Comparison of ENCODE assay signal across 1 cellular context in the genomic region with DNA sequence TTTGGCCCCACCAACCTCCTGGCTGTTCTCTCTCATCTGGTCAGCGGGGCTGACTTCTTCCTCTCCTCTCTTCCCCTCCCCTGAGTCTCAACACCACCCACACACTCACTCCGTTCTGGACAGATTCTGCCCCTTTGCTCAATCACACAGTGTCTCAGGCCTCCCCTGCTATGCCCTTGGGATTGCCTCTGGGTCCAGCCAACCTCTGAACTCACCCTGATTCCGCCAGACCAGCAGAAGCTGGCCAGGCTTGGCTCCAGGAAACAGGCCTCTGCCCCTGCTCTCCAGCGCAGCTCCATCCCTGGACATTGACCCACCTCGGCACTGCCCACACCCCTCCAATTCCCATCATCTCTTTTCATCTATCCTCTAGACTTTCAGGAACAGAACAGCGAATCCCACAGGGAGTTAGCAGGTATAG.
TF ChIP-seq lines count a peak whose summit lies in the region.

No MANE protein-coding gene starts in this region.

TF ChIP-seq in HepG2, 621 proteins besides CTCF, POLR2A, EP300 and RAD21 (continued from another document and continues in another):
- no peak for TF ChIP-seq NBN (conservative IDR thresholded peaks at IDR 0.05)
- TF ChIP-seq XBP1 (CRISPR knock-in tag; IDR thresholded peaks at IDR 0.05), result no peak
- no peak for TF ChIP-seq ZBTB20 (CRISPR knock-in tag; IDR thresholded peaks at IDR 0.05; ENCODE audit: borderline replicate concordance, low read depth)
- peak; percentile 11; the same call in 1 of the 2 replicates for TF ChIP-seq CEBPG (CRISPR knock-in tag; IDR thresholded peaks at IDR 0.05)
- no peak for TF ChIP-seq SP2 (CRISPR knock-in tag; IDR thresholded peaks at IDR 0.05)
- TF ChIP-seq, protein P1, sequence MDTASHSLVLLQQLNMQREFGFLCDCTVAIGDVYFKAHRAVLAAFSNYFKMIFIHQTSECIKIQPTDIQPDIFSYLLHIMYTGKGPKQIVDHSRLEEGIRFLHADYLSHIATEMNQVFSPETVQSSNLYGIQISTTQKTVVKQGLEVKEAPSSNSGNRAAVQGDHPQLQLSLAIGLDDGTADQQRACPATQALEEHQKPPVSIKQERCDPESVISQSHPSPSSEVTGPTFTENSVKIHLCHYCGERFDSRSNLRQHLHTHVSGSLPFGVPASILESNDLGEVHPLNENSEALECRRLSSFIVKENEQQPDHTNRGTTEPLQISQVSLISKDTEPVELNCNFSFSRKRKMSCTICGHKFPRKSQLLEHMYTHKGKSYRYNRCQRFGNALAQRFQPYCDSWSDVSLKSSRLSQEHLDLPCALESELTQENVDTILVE (CRISPR knock-in tag; IDR thresholded peaks at IDR 0.05), result no peak
- peak; percentile 61; the same call in 1 of the 2 replicates for TF ChIP-seq SPEN (CRISPR knock-in tag; IDR thresholded peaks at IDR 0.05; ENCODE audit: low read depth)
- no peak for TF ChIP-seq RORA (CRISPR knock-in tag; IDR thresholded peaks at IDR 0.05)
- no peak for TF ChIP-seq ZC3H13 (CRISPR knock-in tag; IDR thresholded peaks at IDR 0.05)
- no peak for TF ChIP-seq MAF1 (CRISPR knock-in tag; IDR thresholded peaks at IDR 0.05; ENCODE audit: borderline replicate concordance)
- TF ChIP-seq ESRRA (CRISPR knock-in tag; IDR thresholded peaks at IDR 0.05; ENCODE audit: low read depth), result peak; percentile 83
- no peak for TF ChIP-seq REL (CRISPR knock-in tag; conservative IDR thresholded peaks at IDR 0.05)
- TF ChIP-seq ATF7 (IDR thresholded peaks at IDR 0.05), result no peak
- TF ChIP-seq ATF7 (CRISPR knock-in tag; IDR thresholded peaks at IDR 0.05), result no peak
- TF ChIP-seq KLF6 (CRISPR knock-in tag; IDR thresholded peaks at IDR 0.05), result no peak
- no peak for TF ChIP-seq ZNF260 (CRISPR knock-in tag; IDR thresholded peaks at IDR 0.05; ENCODE audit: borderline replicate concordance, low read depth)
- TF ChIP-seq ZFP37 (CRISPR knock-in tag; IDR thresholded peaks at IDR 0.05; ENCODE audit: borderline replicate concordance), result no peak
- TF ChIP-seq TP53 (CRISPR knock-in tag; conservative IDR thresholded peaks at IDR 0.05), result no peak
- no peak for TF ChIP-seq ZNF567 (CRISPR knock-in tag; IDR thresholded peaks at IDR 0.05; ENCODE audit: borderline replicate concordance)
- 0 out of 2 replicates have a peak, but pooled peaks have one; percentile 51 for TF ChIP-seq ATF7-NPFF (CRISPR knock-in tag; IDR thresholded peaks at IDR 0.05; ENCODE audit: low read depth)
- TF ChIP-seq, protein P2, sequence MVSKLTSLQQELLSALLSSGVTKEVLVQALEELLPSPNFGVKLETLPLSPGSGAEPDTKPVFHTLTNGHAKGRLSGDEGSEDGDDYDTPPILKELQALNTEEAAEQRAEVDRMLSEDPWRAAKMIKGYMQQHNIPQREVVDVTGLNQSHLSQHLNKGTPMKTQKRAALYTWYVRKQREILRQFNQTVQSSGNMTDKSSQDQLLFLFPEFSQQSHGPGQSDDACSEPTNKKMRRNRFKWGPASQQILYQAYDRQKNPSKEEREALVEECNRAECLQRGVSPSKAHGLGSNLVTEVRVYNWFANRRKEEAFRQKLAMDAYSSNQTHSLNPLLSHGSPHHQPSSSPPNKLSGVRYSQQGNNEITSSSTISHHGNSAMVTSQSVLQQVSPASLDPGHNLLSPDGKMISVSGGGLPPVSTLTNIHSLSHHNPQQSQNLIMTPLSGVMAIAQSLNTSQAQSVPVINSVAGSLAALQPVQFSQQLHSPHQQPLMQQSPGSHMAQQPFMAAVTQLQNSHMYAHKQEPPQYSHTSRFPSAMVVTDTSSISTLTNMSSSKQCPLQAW (CRISPR knock-in tag; IDR thresholded peaks at IDR 0.05), result no peak
- TF ChIP-seq, protein P3, sequence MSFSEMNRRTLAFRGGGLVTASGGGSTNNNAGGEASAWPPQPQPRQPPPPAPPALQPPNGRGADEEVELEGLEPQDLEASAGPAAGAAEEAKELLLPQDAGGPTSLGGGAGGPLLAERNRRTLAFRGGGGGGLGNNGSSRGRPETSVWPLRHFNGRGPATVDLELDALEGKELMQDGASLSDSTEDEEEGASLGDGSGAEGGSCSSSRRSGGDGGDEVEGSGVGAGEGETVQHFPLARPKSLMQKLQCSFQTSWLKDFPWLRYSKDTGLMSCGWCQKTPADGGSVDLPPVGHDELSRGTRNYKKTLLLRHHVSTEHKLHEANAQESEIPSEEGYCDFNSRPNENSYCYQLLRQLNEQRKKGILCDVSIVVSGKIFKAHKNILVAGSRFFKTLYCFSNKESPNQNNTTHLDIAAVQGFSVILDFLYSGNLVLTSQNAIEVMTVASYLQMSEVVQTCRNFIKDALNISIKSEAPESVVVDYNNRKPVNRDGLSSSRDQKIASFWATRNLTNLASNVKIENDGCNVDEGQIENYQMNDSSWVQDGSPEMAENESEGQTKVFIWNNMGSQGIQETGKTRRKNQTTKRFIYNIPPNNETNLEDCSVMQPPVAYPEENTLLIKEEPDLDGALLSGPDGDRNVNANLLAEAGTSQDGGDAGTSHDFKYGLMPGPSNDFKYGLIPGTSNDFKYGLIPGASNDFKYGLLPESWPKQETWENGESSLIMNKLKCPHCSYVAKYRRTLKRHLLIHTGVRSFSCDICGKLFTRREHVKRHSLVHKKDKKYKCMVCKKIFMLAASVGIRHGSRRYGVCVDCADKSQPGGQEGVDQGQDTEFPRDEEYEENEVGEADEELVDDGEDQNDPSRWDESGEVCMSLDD (CRISPR knock-in tag; IDR thresholded peaks at IDR 0.05; ENCODE audit: borderline replicate concordance), result no peak
- TF ChIP-seq, protein P4, sequence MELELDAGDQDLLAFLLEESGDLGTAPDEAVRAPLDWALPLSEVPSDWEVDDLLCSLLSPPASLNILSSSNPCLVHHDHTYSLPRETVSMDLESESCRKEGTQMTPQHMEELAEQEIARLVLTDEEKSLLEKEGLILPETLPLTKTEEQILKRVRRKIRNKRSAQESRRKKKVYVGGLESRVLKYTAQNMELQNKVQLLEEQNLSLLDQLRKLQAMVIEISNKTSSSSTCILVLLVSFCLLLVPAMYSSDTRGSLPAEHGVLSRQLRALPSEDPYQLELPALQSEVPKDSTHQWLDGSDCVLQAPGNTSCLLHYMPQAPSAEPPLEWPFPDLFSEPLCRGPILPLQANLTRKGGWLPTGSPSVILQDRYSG (CRISPR knock-in tag; IDR thresholded peaks at IDR 0.05), result no peak
- no peak for TF ChIP-seq ZNF17 (CRISPR knock-in tag; IDR thresholded peaks at IDR 0.05)
- TF ChIP-seq NFE2L2 (IDR thresholded peaks at IDR 0.05; ENCODE audit: low read length), result no peak
- no peak for TF ChIP-seq ZNF282 (IDR thresholded peaks at IDR 0.05; ENCODE audit: partially characterized antibody)
- no peak for TF ChIP-seq SP1 (IDR thresholded peaks at IDR 0.05)
- TF ChIP-seq SP1 (CRISPR knock-in tag; IDR thresholded peaks at IDR 0.05), result no peak
- TF ChIP-seq, protein P5, sequence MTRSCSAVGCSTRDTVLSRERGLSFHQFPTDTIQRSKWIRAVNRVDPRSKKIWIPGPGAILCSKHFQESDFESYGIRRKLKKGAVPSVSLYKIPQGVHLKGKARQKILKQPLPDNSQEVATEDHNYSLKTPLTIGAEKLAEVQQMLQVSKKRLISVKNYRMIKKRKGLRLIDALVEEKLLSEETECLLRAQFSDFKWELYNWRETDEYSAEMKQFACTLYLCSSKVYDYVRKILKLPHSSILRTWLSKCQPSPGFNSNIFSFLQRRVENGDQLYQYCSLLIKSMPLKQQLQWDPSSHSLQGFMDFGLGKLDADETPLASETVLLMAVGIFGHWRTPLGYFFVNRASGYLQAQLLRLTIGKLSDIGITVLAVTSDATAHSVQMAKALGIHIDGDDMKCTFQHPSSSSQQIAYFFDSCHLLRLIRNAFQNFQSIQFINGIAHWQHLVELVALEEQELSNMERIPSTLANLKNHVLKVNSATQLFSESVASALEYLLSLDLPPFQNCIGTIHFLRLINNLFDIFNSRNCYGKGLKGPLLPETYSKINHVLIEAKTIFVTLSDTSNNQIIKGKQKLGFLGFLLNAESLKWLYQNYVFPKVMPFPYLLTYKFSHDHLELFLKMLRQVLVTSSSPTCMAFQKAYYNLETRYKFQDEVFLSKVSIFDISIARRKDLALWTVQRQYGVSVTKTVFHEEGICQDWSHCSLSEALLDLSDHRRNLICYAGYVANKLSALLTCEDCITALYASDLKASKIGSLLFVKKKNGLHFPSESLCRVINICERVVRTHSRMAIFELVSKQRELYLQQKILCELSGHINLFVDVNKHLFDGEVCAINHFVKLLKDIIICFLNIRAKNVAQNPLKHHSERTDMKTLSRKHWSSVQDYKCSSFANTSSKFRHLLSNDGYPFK (CRISPR knock-in tag; IDR thresholded peaks at IDR 0.05; ENCODE audit: borderline replicate concordance), result no peak
- TF ChIP-seq POLR2AphosphoS5 (IDR thresholded peaks at IDR 0.05; ENCODE audit: low read depth, low read length), result no peak
- TF ChIP-seq, protein P6, sequence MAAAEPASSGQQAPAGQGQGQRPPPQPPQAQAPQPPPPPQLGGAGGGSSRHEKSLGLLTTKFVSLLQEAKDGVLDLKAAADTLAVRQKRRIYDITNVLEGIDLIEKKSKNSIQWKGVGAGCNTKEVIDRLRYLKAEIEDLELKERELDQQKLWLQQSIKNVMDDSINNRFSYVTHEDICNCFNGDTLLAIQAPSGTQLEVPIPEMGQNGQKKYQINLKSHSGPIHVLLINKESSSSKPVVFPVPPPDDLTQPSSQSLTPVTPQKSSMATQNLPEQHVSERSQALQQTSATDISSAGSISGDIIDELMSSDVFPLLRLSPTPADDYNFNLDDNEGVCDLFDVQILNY (CRISPR knock-in tag; conservative IDR thresholded peaks at IDR 0.05), result no peak
- no peak; the same call in 1 of the 2 replicates for TF ChIP-seq ZNF451 (CRISPR knock-in tag; IDR thresholded peaks at IDR 0.05)
- TF ChIP-seq, protein P7, sequence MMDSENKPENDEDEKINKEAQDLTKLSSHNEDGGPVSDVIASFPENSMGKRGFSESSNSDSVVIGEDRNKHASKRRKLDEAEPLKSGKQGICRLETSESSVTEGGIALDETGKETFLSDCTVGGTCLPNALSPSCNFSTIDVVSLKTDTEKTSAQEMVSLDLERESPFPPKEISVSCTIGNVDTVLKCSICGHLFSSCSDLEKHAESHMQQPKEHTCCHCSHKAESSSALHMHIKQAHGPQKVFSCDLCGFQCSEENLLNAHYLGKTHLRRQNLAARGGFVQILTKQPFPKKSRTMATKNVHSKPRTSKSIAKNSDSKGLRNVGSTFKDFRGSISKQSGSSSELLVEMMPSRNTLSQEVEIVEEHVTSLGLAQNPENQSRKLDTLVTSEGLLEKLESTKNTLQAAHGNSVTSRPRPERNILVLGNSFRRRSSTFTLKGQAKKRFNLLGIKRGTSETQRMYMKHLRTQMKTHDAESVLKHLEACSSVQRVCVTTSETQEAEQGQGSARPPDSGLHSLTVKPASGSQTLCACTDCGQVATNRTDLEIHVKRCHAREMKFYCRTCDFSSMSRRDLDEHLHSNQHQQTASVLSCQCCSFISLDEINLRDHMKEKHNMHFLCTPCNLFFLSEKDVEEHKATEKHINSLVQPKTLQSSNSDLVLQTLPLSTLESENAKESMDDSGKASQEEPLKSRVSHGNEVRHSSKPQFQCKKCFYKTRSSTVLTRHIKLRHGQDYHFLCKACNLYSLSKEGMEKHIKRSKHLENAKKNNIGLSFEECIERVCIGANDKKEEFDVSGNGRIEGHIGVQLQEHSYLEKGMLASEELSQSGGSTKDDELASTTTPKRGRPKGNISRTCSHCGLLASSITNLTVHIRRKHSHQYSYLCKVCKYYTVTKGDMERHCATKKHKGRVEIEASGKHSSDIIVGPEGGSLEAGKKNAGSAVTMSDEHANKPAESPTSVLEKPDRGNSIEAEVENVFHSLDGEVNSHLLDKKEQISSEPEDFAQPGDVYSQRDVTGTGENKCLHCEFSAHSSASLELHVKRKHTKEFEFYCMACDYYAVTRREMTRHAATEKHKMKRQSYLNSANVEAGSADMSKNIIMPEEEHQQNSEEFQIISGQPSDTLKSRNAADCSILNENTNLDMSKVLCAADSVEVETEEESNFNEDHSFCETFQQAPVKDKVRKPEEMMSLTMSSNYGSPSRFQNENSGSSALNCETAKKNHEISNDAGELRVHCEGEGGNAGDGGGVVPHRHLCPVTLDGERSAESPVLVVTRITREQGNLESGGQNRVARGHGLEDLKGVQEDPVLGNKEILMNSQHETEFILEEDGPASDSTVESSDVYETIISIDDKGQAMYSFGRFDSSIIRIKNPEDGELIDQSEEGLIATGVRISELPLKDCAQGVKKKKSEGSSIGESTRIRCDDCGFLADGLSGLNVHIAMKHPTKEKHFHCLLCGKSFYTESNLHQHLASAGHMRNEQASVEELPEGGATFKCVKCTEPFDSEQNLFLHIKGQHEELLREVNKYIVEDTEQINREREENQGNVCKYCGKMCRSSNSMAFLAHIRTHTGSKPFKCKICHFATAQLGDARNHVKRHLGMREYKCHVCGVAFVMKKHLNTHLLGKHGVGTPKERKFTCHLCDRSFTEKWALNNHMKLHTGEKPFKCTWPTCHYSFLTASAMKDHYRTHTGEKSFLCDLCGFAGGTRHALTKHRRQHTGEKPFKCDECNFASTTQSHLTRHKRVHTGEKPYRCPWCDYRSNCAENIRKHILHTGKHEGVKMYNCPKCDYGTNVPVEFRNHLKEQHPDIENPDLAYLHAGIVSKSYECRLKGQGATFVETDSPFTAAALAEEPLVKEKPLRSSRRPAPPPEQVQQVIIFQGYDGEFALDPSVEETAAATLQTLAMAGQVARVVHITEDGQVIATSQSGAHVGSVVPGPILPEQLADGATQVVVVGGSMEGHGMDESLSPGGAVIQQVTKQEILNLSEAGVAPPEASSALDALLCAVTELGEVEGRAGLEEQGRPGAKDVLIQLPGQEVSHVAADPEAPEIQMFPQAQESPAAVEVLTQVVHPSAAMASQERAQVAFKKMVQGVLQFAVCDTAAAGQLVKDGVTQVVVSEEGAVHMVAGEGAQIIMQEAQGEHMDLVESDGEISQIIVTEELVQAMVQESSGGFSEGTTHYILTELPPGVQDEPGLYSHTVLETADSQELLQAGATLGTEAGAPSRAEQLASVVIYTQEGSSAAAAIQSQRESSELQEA (CRISPR knock-in tag; IDR thresholded peaks at IDR 0.05; ENCODE audit: not compliant biosample characterization), result no peak
- TF ChIP-seq RARA (CRISPR knock-in tag; IDR thresholded peaks at IDR 0.05), result no peak
- no peak for TF ChIP-seq DNMT3B (CRISPR knock-in tag; conservative IDR thresholded peaks at IDR 0.05)
- peak; percentile 29; the same call in 1 of the 2 replicates for TF ChIP-seq NFKB2 (CRISPR knock-in tag; IDR thresholded peaks at IDR 0.05; ENCODE audit: borderline replicate concordance)
- TF ChIP-seq IKZF4 (CRISPR knock-in tag; IDR thresholded peaks at IDR 0.05; ENCODE audit: borderline replicate concordance, low read depth, not compliant biosample characterization), result no peak
- no peak for TF ChIP-seq ZNF550 (CRISPR knock-in tag; IDR thresholded peaks at IDR 0.05; ENCODE audit: borderline replicate concordance)
- TF ChIP-seq, protein P8, sequence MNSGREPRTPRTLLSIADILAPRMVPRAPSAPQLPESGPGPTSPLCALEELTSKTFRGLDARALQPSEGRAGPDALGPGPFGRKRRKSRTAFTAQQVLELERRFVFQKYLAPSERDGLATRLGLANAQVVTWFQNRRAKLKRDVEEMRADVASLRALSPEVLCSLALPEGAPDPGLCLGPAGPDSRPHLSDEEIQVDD (CRISPR knock-in tag; IDR thresholded peaks at IDR 0.05; ENCODE audit: borderline replicate concordance), result no peak
- TF ChIP-seq WIZ (CRISPR knock-in tag; IDR thresholded peaks at IDR 0.05), result no peak
- TF ChIP-seq ZNF746 (CRISPR knock-in tag; IDR thresholded peaks at IDR 0.05), result no peak
- TF ChIP-seq ZNF333 (CRISPR knock-in tag; IDR thresholded peaks at IDR 0.05; ENCODE audit: borderline replicate concordance), result no peak
- no peak for TF ChIP-seq IRF2 (CRISPR knock-in tag; IDR thresholded peaks at IDR 0.05)
- TF ChIP-seq NR2C2 (CRISPR knock-in tag; IDR thresholded peaks at IDR 0.05; ENCODE audit: borderline replicate concordance), result no peak; the same call in 1 of the 2 replicates
- no peak for TF ChIP-seq SIX1 (CRISPR knock-in tag; IDR thresholded peaks at IDR 0.05; ENCODE audit: borderline replicate concordance)
- TF ChIP-seq HNF4G (IDR thresholded peaks at IDR 0.05; ENCODE audit: borderline replicate concordance, low read depth, low read length), result peak; percentile 73
- TF ChIP-seq HNF4G (CRISPR knock-in tag; IDR thresholded peaks at IDR 0.05; ENCODE audit: borderline replicate concordance, low read depth), result no peak
- no peak for TF ChIP-seq KAT2B (IDR thresholded peaks at IDR 0.05; ENCODE audit: borderline replicate concordance, low read depth, low read length)
